Comparison of ENCODE assay signal across 15 cellular contexts in the genomic region with DNA sequence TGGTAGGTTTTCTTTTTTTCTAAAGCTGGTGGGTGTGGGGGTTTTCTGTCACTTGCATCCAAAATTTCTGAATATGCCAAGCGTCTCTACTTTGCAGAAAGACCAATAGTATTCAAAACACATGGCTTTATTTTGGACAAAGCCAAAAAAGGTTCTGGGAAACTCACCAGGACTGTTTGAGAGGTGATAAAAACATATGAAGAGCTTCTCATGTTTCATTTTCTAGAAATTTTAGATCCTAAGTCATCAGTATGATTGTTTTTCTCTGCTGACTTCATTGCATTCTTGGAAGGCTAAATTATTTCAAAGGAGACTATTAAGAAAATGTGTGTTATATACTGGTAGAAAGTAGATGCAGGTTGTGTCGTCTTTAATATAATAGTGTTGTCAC. TPM values are rescaled to one million over a fixed set of nuclear protein-coding genes. Genes with fewer than 3 reads are reported as not detected.
A peak's percentile ranks its signal among the peaks of the same experiment; 100 is the strongest.
DNase-seq lines count a peak whose midpoint lies in the region; ATAC-seq, FAIRE-seq and TF ChIP-seq lines count a peak whose summit lies in the region.
"Had no signal": no experiment of that assay in that cellular context is flagged by ENCODE, and none has a peak within 500 bp of the region (broad histone marks: within the 10 kb centered on the region; RNA-seq: fewer than 3 reads in every experiment).

No MANE protein-coding gene starts in this region.

- peaks cover 19% of the 10 kb centered on the region for H3K9me3 Mint-ChIP-seq in nephron progenitor cell

- peaks cover 7% of the 10 kb centered on the region for H3K27me3 Mint-ChIP-seq in nephron progenitor cell (ENCODE audit: low read depth, poor library complexity)

- H2AFZ ChIP-seq in OCI-LY7 (ENCODE audit: low read length) (peak overlapping the region; percentile 16; the same call in 1 of the 2 replicates), endothelial cell of umbilical vein (ENCODE audit: low read depth, low read length) (no peak overlapping the region)

- no peak for TF ChIP-seq POLR2A in endothelial cell of umbilical vein (IDR thresholded peaks at IDR 0.05; ENCODE audit: low read depth, low read length)
- no peak for TF ChIP-seq POLR2A in ovary (IDR thresholded peaks at IDR 0.05)

- POLR2A ChIA-PET in OCI-LY7 (lab: Charles Lee), result interaction anchor here (0.6 to 0.9 kb wide), 3 partner anchors 39 to 213 kb away, joined by 3 read pairs; no protein-coding TSS in a partner anchor
- POLR2A ChIA-PET in endothelial cell of umbilical vein (lab: Charles Lee), result no interaction called here

- no peak for TF ChIP-seq EP300 in ovary (IDR thresholded peaks at IDR 0.05)

- H3K4me2 ChIP-seq in OCI-LY7 (ENCODE audit: low read length), result peak overlapping the region; percentile 40; the same call in 1 of the 2 replicates
- peak overlapping the region; percentile 56 for H3K4me2 ChIP-seq in endothelial cell of umbilical vein (ENCODE audit: insufficient read depth, low read length)
- H3K4me2 ChIP-seq: BLaER1 treated with 17β-estradiol and CSF1 and Interleukin-3, amounts not matched to agents 10 nM and 100 nM had no signal

- WGBS in ovary, 3 donors, result 19 to 30% (median 28%) methylated on average over 2 of the region's 2 CpGs

- H3K4me1 ChIP-seq in OCI-LY7 (ENCODE audit: insufficient read depth, low read length, poor library complexity, severe bottlenecking), result no peaks in the 10 kb centered on the region
- no peaks in the 10 kb centered on the region for H3K4me1 ChIP-seq in endothelial cell of umbilical vein (ENCODE audit: control insufficient read depth, extremely low read depth, insufficient read depth, low read length)
- peaks cover 2% of the 10 kb centered on the region for H3K4me1 ChIP-seq in ovary (ENCODE audit: insufficient read depth)
- H3K4me1 ChIP-seq: BLaER1 treated with 17β-estradiol and CSF1 and Interleukin-3, amounts not matched to agents 10 nM and 100 nM had no signal

- BruUV-seq in OCI-LY7 (replicated peaks; lab: Mats Ljungman, UMichigan) (no TSS peak), endothelial cell of umbilical vein (replicated peaks; lab: Mats Ljungman, UMichigan) (no TSS peak)

- H4K20me1 ChIP-seq in OCI-LY7 (ENCODE audit: insufficient read depth, low read length) (no peaks in the 10 kb centered on the region), endothelial cell of umbilical vein (replicated peaks; ENCODE audit: control insufficient read depth, extremely low read depth, insufficient read depth, low read length) (no peaks in the 10 kb centered on the region)
- H4K20me1 ChIP-seq: BLaER1 treated with 17β-estradiol and CSF1 and Interleukin-3, amounts not matched to agents 10 nM and 100 nM had no signal

- no peaks in the 10 kb centered on the region for H3K9me1 ChIP-seq in endothelial cell of umbilical vein (replicated peaks; ENCODE audit: control insufficient read depth, extremely low read depth, insufficient read depth, low read length)

- CTCF ChIA-PET in OCI-LY7 (lab: Charles Lee; ENCODE audit: unreplicated experiment) (interaction anchor here (0.7 to 1.9 kb wide), 4 partner anchors 51 to 232 kb away, joined by 3 to 6 read pairs (median 4); a partner anchor contains a TSS), endothelial cell of umbilical vein (lab: Charles Lee) (interaction anchor here (0.6 to 6.2 kb wide), 59 partner anchors 8 to 462 kb away, joined by 3 to 81 read pairs (median 5); a partner anchor contains a TSS)

- no peak overlapping the region for H3K4me3 Mint-ChIP-seq in nephron progenitor cell
- H3K4me3 Mint-ChIP-seq: activated CD8-positive, alpha-beta T cell treated with anti-CD3 and anti-CD28 coated beads for 36 hours had no signal

- no peaks in the 10 kb centered on the region for H3K4me1 Mint-ChIP-seq in nephron progenitor cell

- H3K9ac ChIP-seq in endothelial cell of umbilical vein (replicated peaks; ENCODE audit: extremely low read depth, insufficient read depth, low read length), result no peak overlapping the region
- H3K9ac ChIP-seq: BLaER1 treated with 17β-estradiol and CSF1 and Interleukin-3, amounts not matched to agents 10 nM and 100 nM had no signal

- peaks cover 8% of the 10 kb centered on the region for H3K36me3 Mint-ChIP-seq in nephron progenitor cell (ENCODE audit: low read depth)

- intact Hi-C loops in OCI-LY7 (cut with micrococcal nuclease; ENCODE audit: unreplicated experiment) (loop anchor here (1.0 kb wide), 2 partner anchors 158 to 232 kb away; no protein-coding TSS in a partner anchor), endothelial cell of umbilical vein (cut with micrococcal nuclease) (loop anchor here (1.0 kb wide), 5 partner anchors 52 to 463 kb away; a partner anchor contains a TSS), ovary (cut with DNase I) (loop anchor here in 3 of 4 donors (2.0 to 10.0 kb wide), 5 partner anchors 51 to 234 kb away; a partner anchor contains a TSS)

- H3K79me2 ChIP-seq in OCI-LY7 (ENCODE audit: insufficient read depth, low read depth, low read length) (no peaks in the 10 kb centered on the region), endothelial cell of umbilical vein (ENCODE audit: control insufficient read depth, insufficient read depth, low read length) (no peaks in the 10 kb centered on the region)

- FAIRE-seq in endothelial cell of umbilical vein (lab: Jason Lieb, UNC) (no peak), GM19239 (lab: Jason Lieb, UNC) (no peak)

- no peak for TF ChIP-seq CTCF in OCI-LY7 (conservative IDR thresholded peaks at IDR 0.05; ENCODE audit: low read length)
- no peak for TF ChIP-seq CTCF in endothelial cell of umbilical vein (IDR thresholded peaks at IDR 0.05; ENCODE audit: extremely low read depth in 1 of 2, insufficient read depth in 1 of 2, low read depth in 1 of 2, low read length in 2 of 2)
- TF ChIP-seq CTCF in omental fat pad (IDR thresholded peaks at IDR 0.05), result no peak
- no peak for TF ChIP-seq CTCF in ovary (IDR thresholded peaks at IDR 0.05)
- TF ChIP-seq CTCF in nephron progenitor cell (IDR thresholded peaks at IDR 0.05), result no peak

- H3K27me3 ChIP-seq in endothelial cell of umbilical vein (ENCODE audit: control insufficient read depth in 2 of 2, insufficient read depth in 2 of 2, low read length in 2 of 2) (no peaks in the 10 kb centered on the region), ovary (no peaks in the 10 kb centered on the region)
- H3K27me3 ChIP-seq: BLaER1 treated with 17β-estradiol and CSF1 and Interleukin-3, amounts not matched to agents 10 nM and 100 nM; foreskin keratinocyte; stomach had no signal

- peak; percentile 8 for ATAC-seq in omental fat pad (ENCODE audit: low FRiP score)

- DNase-seq in GM03348 (ENCODE audit: low spot score) (peak; percentile 18), OCI-LY7 (ENCODE audit: low spot score) (no peak), endothelial cell of umbilical vein (ENCODE audit: low read depth, low spot score) (no peak), omental fat pad (ENCODE audit: low spot score) (no peak), GM19239 (ENCODE audit: insufficient read length, low spot score) (no peak), ovary (no peak), nephron progenitor cell (no peak)
- no peak for DNase-seq in stimulated activated naive CD4-positive, alpha-beta T cell (lab: John Stamatoyannopoulos, UW)
- DNase-seq: NCI-H1048, spleen, stomach, T1000 had no signal

- no peak overlapping the region for H3K4me3 ChIP-seq in OCI-LY7 (ENCODE audit: low read depth, low read length, poor library complexity, severe bottlenecking)
- no peak overlapping the region for H3K4me3 ChIP-seq in endothelial cell of umbilical vein (replicated peaks in 1 of 3; ENCODE audit: insufficient read depth in 1 of 3, low read depth in 1 of 3, low read length in 3 of 3)
- no peak overlapping the region for H3K4me3 ChIP-seq in ovary
- H3K4me3 ChIP-seq: BLaER1 treated with 17β-estradiol and CSF1 and Interleukin-3, amounts not matched to agents 10 nM and 100 nM; spleen had no signal

- no peak overlapping the region for H3K27ac Mint-ChIP-seq in nephron progenitor cell

- H3K9me3 ChIP-seq in OCI-LY7 (ENCODE audit: low read length), result no peaks in the 10 kb centered on the region
- no peaks in the 10 kb centered on the region for H3K9me3 ChIP-seq in endothelial cell of umbilical vein (replicated peaks; ENCODE audit: control insufficient read depth, insufficient read depth, low read length)
- no peaks in the 10 kb centered on the region for H3K9me3 ChIP-seq in ovary
- H3K9me3 ChIP-seq: BLaER1 treated with 17β-estradiol and CSF1 and Interleukin-3, amounts not matched to agents 10 nM and 100 nM; spleen; stomach had no signal

- no peak overlapping the region for H3K27ac ChIP-seq in OCI-LY7 (ENCODE audit: low read depth, low read length, poor library complexity, severe bottlenecking)
- H3K27ac ChIP-seq in endothelial cell of umbilical vein (ENCODE audit: insufficient read depth, low read depth, low read length), result no peak overlapping the region
- no peak overlapping the region for H3K27ac ChIP-seq in ovary
- H3K27ac ChIP-seq: BLaER1 treated with 17β-estradiol and CSF1 and Interleukin-3, amounts not matched to agents 10 nM and 100 nM; foreskin keratinocyte; spleen; stomach had no signal

- H3K9me2 ChIP-seq in OCI-LY7 (ENCODE audit: insufficient read depth, low read length), result no peaks in the 10 kb centered on the region

- H3K36me3 ChIP-seq in OCI-LY7 (ENCODE audit: insufficient read depth, low read length) (peaks cover 5% of the 10 kb centered on the region; the same call in 1 of the 2 replicates), endothelial cell of umbilical vein (ENCODE audit: control insufficient read depth in 2 of 2, extremely low read depth in 1 of 2, insufficient read depth in 2 of 2, low read length in 2 of 2) (no peaks in the 10 kb centered on the region), ovary (no peaks in the 10 kb centered on the region)

- dilution Hi-C loops in endothelial cell of umbilical vein (cut with MboI; ENCODE audit: extremely low pct_ligation_motif_present, low sequenced_read_pairs), result no loop called here

TF ChIP-seq in endothelial cell of umbilical vein, 7 proteins besides CTCF, POLR2A, EP300 and RAD21:
- no peak for TF ChIP-seq EZH2 (IDR thresholded peaks at IDR 0.05; ENCODE audit: borderline replicate concordance, low read depth, low read length, severe bottlenecking)

RNA-seq across cellular contexts. Expression of a gene that starts 51.3 kb away (rescaled TPM):
- 14.3 and 16.7 TPM in 2 replicates for total RNA-seq in OCI-LY7 (2014; rRNA removed; shearing (Covaris generic))
- total RNA-seq in OCI-LY7 (2022), result 27.8 and 30.4 TPM in 2 replicates
- total RNA-seq in endothelial cell of umbilical vein, result 17.3 and 22.8 TPM in 2 replicates
- polyA plus RNA-seq in endothelial cell of umbilical vein, result 7.2 and 7.3 TPM in 2 replicates
- 9.2 and 11.2 TPM in 2 replicates for polyA plus RNA-seq in endothelial cell of umbilical vein (2011; cell fraction: cytosol; rRNA removed)
- 24.8 and 29.0 TPM in 2 replicates for polyA plus RNA-seq in endothelial cell of umbilical vein (2011; cell fraction: nucleus; rRNA removed)
- polyA plus RNA-seq in endothelial cell of umbilical vein (2012), result 15.9 and 18.9 TPM in 2 replicates
- 25.9 and 26.3 TPM in 2 replicates for polyA minus RNA-seq in endothelial cell of umbilical vein
- polyA minus RNA-seq in endothelial cell of umbilical vein (2011; cell fraction: cytosol; rRNA and poly(A)+ RNA removed), result 18.5 TPM
- polyA minus RNA-seq in endothelial cell of umbilical vein (2011; cell fraction: nucleus; rRNA and poly(A)+ RNA removed), result 21.6 and 32.4 TPM in 2 replicates
- total RNA-seq in omental fat pad, result 10 to 100 TPM; 38.6 to 86.3 (median 46.6) TPM
- 10 to 100 TPM; 17.8 to 42.8 (median 29.4) TPM for total RNA-seq in ovary
- 10 to 100 TPM in 1 of 2 donors, 1 to 10 TPM in 1; 9.0 to 50.4 TPM for polyA plus RNA-seq in ovary
